In genomic region chr14:34462132-34462893, GRCh38 we compare ENCODE assay signal across 1 cellular context.
TF ChIP-seq lines count a peak whose summit lies in the region.

SPTSSA (minus strand) TSS chr14:34462240; CDS start chr14:34462207, 33 bp downstream.

TF ChIP-seq in HepG2, 621 proteins besides CTCF, POLR2A, EP300 and RAD21 (continued from another document and continues in another):
- TF ChIP-seq ZNF883 (CRISPR knock-in tag; IDR thresholded peaks at IDR 0.05; ENCODE audit: not compliant biosample characterization), result peak; percentile 47
- no peak for TF ChIP-seq ZNF816 (CRISPR knock-in tag; IDR thresholded peaks at IDR 0.05; ENCODE audit: borderline replicate concordance)
- TF ChIP-seq PBX2 (CRISPR knock-in tag; IDR thresholded peaks at IDR 0.05), result peak; percentile 43; the same call in 1 of the 2 replicates
- no peak; the same call in 1 of the 2 replicates for TF ChIP-seq ZNF337 (CRISPR knock-in tag; IDR thresholded peaks at IDR 0.05; ENCODE audit: borderline replicate concordance, low read depth)
- peak; percentile 35 for TF ChIP-seq IKZF5 (CRISPR knock-in tag; IDR thresholded peaks at IDR 0.05)
- no peak for TF ChIP-seq NCOR1 (IDR thresholded peaks at IDR 0.05; ENCODE audit: borderline replicate concordance, low read length)
- peak; percentile 79; the same call in 1 of the 2 replicates for TF ChIP-seq CHCHD3 (CRISPR knock-in tag; IDR thresholded peaks at IDR 0.05)
- no peak; the same call in 1 of the 2 replicates for TF ChIP-seq ZBTB26 (CRISPR knock-in tag; IDR thresholded peaks at IDR 0.05; ENCODE audit: borderline replicate concordance)
- TF ChIP-seq ZFX (CRISPR knock-in tag; IDR thresholded peaks at IDR 0.05; ENCODE audit: low read depth), result peak; percentile 99
- TF ChIP-seq ZBTB10 (CRISPR knock-in tag; IDR thresholded peaks at IDR 0.05; ENCODE audit: borderline replicate concordance), result no peak
- peak; percentile 77 for TF ChIP-seq RXRB (CRISPR knock-in tag; IDR thresholded peaks at IDR 0.05; ENCODE audit: borderline replicate concordance)
- TF ChIP-seq ZNF790 (CRISPR knock-in tag; IDR thresholded peaks at IDR 0.05; ENCODE audit: borderline replicate concordance), result no peak; the same call in 1 of the 2 replicates
- no peak for TF ChIP-seq ELF4 (CRISPR knock-in tag; IDR thresholded peaks at IDR 0.05; ENCODE audit: borderline replicate concordance)
- TF ChIP-seq ZNF605 (CRISPR knock-in tag; IDR thresholded peaks at IDR 0.05), result 0 out of 2 replicates have a peak, but pooled peaks have one; percentile 51
- peak; percentile 86 for TF ChIP-seq POGZ (CRISPR knock-in tag; IDR thresholded peaks at IDR 0.05)
- peak; percentile 25 for TF ChIP-seq STAG1 (CRISPR knock-in tag; IDR thresholded peaks at IDR 0.05)
- TF ChIP-seq GABPB1 (CRISPR knock-in tag; IDR thresholded peaks at IDR 0.05), result peak; percentile 82; the same call in 1 of the 2 replicates
- TF ChIP-seq NFYC (CRISPR knock-in tag; IDR thresholded peaks at IDR 0.05), result peak; percentile 70
- TF ChIP-seq MATR3 (CRISPR knock-in tag; IDR thresholded peaks at IDR 0.05), result no peak
- TF ChIP-seq RARA (CRISPR knock-in tag; IDR thresholded peaks at IDR 0.05), result peak; percentile 50
- peak; percentile 85 for TF ChIP-seq ZNF691 (CRISPR knock-in tag; IDR thresholded peaks at IDR 0.05; ENCODE audit: borderline replicate concordance, low read depth)
- 0 out of 2 replicates have a peak, but pooled peaks have one; percentile 24 for TF ChIP-seq ZNF121 (CRISPR knock-in tag; IDR thresholded peaks at IDR 0.05)
- TF ChIP-seq PRPF4 (IDR thresholded peaks at IDR 0.05; ENCODE audit: low read depth, low read length, poor library complexity, severe bottlenecking), result peak; percentile 83
- TF ChIP-seq HMGXB4 (CRISPR knock-in tag; IDR thresholded peaks at IDR 0.05; ENCODE audit: borderline replicate concordance in 1 of 2, low read depth in 1 of 2), result peak in 1 of 2 experiments; percentile 16; a peak in 3 of 4 replicates
- TF ChIP-seq ZFP36L1 (CRISPR knock-in tag; IDR thresholded peaks at IDR 0.05), result 0 out of 2 replicates have a peak, but pooled peaks have one; percentile 34
- peak; percentile 82; the same call in 1 of the 2 replicates for TF ChIP-seq CREBL2 (CRISPR knock-in tag; IDR thresholded peaks at IDR 0.05; ENCODE audit: borderline replicate concordance)
- peak; percentile 95; the same call in 1 of the 2 replicates for TF ChIP-seq UBTF (CRISPR knock-in tag; IDR thresholded peaks at IDR 0.05)
- 0 out of 2 replicates have a peak, but pooled peaks have one; percentile 39 for TF ChIP-seq TARDBP (CRISPR knock-in tag; IDR thresholded peaks at IDR 0.05)
- no peak for TF ChIP-seq ZNF740 (CRISPR knock-in tag; IDR thresholded peaks at IDR 0.05)
- peak; percentile 84; the same call in 1 of the 2 replicates for TF ChIP-seq POLR2AphosphoS2 (IDR thresholded peaks at IDR 0.05; ENCODE audit: low read depth, low read length)
- peak; percentile 79 for TF ChIP-seq GATAD1 (CRISPR knock-in tag; IDR thresholded peaks at IDR 0.05)
- TF ChIP-seq JDP2 (CRISPR knock-in tag; IDR thresholded peaks at IDR 0.05; ENCODE audit: borderline replicate concordance), result no peak; the same call in 1 of the 2 replicates
- TF ChIP-seq ZNF562 (CRISPR knock-in tag; IDR thresholded peaks at IDR 0.05; ENCODE audit: borderline replicate concordance), result no peak
- no peak; the same call in 1 of the 2 replicates for TF ChIP-seq ZKSCAN8 (CRISPR knock-in tag; IDR thresholded peaks at IDR 0.05; ENCODE audit: borderline replicate concordance)
- TF ChIP-seq ZMYM4 (CRISPR knock-in tag; IDR thresholded peaks at IDR 0.05), result peak; percentile 87
- TF ChIP-seq ZBTB7A (CRISPR knock-in tag; IDR thresholded peaks at IDR 0.05), result peak; percentile 71
- TF ChIP-seq CHD2 (IDR thresholded peaks at IDR 0.05; ENCODE audit: low read depth, low read length), result peak; percentile 92
- TF ChIP-seq MXD3 (CRISPR knock-in tag; IDR thresholded peaks at IDR 0.05), result peak; percentile 93
- TF ChIP-seq ZNF772 (CRISPR knock-in tag; IDR thresholded peaks at IDR 0.05), result peak; percentile 36; the same call in 1 of the 2 replicates
- TF ChIP-seq ZSCAN5A (CRISPR knock-in tag; IDR thresholded peaks at IDR 0.05; ENCODE audit: borderline replicate concordance), result no peak; the same call in 1 of the 2 replicates
- TF ChIP-seq NFE2 (CRISPR knock-in tag; IDR thresholded peaks at IDR 0.05), result no peak
- TF ChIP-seq THAP7 (CRISPR knock-in tag; IDR thresholded peaks at IDR 0.05), result peak; percentile 58; the same call in 1 of the 2 replicates
- peak; percentile 91 for TF ChIP-seq SAP130 (CRISPR knock-in tag; IDR thresholded peaks at IDR 0.05; ENCODE audit: low read depth)
- peak; percentile 97 for TF ChIP-seq MXD1 (CRISPR knock-in tag; IDR thresholded peaks at IDR 0.05)
